In genomic region chr2:234290671-234291070, GRCh38 we compare ENCODE assay signal across 8 cellular contexts.
DNase-seq lines count a peak whose midpoint lies in the region; ATAC-seq and TF ChIP-seq lines count a peak whose summit lies in the region.

No MANE protein-coding gene starts in this region.

- H3K9me2 ChIP-seq in SU-DHL-6 (replicated peaks; ENCODE audit: insufficient read depth, low read length) = no peaks in the 10 kb centered on the region

- ATAC-seq in HG02759 (IDR thresholded peaks at IDR 0.05; ENCODE audit: unreplicated experiment) (peak; percentile 74), GM21515 (IDR thresholded peaks at IDR 0.05; ENCODE audit: unreplicated experiment) (no peak)

- no peaks in the 10 kb centered on the region for H3K36me3 ChIP-seq in SU-DHL-6 (ENCODE audit: low read length)

- H3K27ac ChIP-seq in SU-DHL-6 (ENCODE audit: low read depth, low read length) (peak overlapping the region; percentile 95), skin epidermis (peak overlapping the region; percentile 26 to 96 (median 77))

- H4K20me1 ChIP-seq in SU-DHL-6 (ENCODE audit: low read depth, low read length) = no peaks in the 10 kb centered on the region

- peak overlapping the region; percentile 35; the same call in 1 of the 2 replicates for H3K9ac ChIP-seq in SU-DHL-6 (ENCODE audit: low read length)

- H3K4me3 ChIP-seq in GM12864 (ENCODE audit: low read depth, low read length) (no peak overlapping the region), SU-DHL-6 (ENCODE audit: insufficient read depth, low read length, poor library complexity, severe bottlenecking) (no peak overlapping the region), skin epidermis (no peak overlapping the region)

- TF ChIP-seq CTCF in GM12864 (IDR thresholded peaks at IDR 0.05; ENCODE audit: low read depth, low read length, missing control alignments) (peak; percentile 11), SU-DHL-6 (IDR thresholded peaks at IDR 0.05; ENCODE audit: insufficient read depth, low read length, poor library complexity, severe bottlenecking) (no peak)

- DNase-seq in GM12864 (ENCODE audit: low read depth) = peak; percentile 90
- peak; percentile 66 for DNase-seq in activated naive CD8-positive, alpha-beta T cell treated with anti-CD3 and anti-CD28 coated beads, Interleukin-2, amount 50 U/mL, for 16 hours (ENCODE audit: low read depth, low spot score)
- no peak for DNase-seq in NCI-H524 (lab: John Stamatoyannopoulos, UW)
- DNase-seq in mesenteric fat pad (ENCODE audit: low spot score) = no peak

- H3K4me2 ChIP-seq in SU-DHL-6 (ENCODE audit: low read depth, low read length, poor library complexity, severe bottlenecking) = peak overlapping the region; percentile 30

- H3K9me3 ChIP-seq in SU-DHL-6 (ENCODE audit: insufficient read depth, low read length) = no peaks in the 10 kb centered on the region

- H3F3A ChIP-seq in SU-DHL-6 (ENCODE audit: insufficient read depth) = peaks cover 10% of the 10 kb centered on the region; the same call in 1 of the 2 replicates

- H3K27me3 ChIP-seq in SU-DHL-6 (ENCODE audit: low read length) = no peaks in the 10 kb centered on the region

- no peak overlapping the region for H2AFZ ChIP-seq in SU-DHL-6 (ENCODE audit: low read depth, low read length, severe bottlenecking)

- no peaks in the 10 kb centered on the region for H3K79me2 ChIP-seq in SU-DHL-6 (ENCODE audit: insufficient read depth, low read length)

Comparison
In these comparisons a context has a peak if more than half of its experiments do, and no peak if none do; other contexts are left out.
1. DNase-seq: peak in GM12864 (single experiment) and activated naive CD8-positive, alpha-beta T cell treated with anti-CD3 and anti-CD28 coated beads, Interleukin-2, amount 50 U/mL, for 16 hours (single experiment); none in NCI-H524 (0 of 2) and mesenteric fat pad (single experiment).